15 cellular contexts compared by ENCODE assay signal in the genomic region with DNA sequence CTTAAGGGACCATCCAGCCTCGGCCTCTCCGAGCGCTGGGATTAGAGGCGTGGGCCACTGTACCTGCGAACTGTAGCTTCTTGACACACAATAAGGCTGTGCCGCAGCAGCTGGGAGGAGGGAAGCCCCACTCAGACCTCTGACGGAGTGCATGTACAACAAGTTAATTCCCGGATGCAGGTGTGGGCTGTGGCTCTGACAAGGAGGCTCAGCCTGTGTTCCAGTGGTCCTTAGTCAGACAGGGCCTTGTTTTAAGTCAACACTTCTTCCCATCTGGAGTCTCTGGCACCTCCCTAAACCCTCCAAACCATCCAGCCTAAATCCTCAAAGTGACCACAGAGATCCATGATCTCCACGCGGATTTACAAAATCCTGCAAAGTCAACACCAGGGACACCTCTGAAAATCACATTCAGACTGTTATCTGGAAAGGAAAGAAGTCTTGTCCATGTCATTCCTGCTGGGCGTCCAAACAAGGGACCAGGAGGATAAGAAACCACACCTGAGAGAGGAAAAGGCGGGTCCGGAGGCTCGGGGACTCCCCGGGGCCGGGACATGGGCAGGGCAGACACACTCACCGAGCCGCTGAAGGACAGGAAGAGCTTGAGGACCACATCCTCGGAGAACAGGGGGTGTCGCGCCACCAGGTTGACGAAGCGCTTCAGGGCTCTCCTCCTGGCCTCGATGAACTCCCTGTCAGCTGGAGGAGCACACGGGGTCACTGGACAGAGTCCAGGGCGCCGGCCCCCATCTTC. TPM values are rescaled to one million over a fixed set of nuclear protein-coding genes. Genes with fewer than 3 reads are reported as not detected.
A peak's percentile ranks its signal among the peaks of the same experiment; 100 is the strongest.
DNase-seq lines count a peak whose midpoint lies in the region; ATAC-seq and TF ChIP-seq lines count a peak whose summit lies in the region.
"Had no signal": no experiment of that assay in that cellular context is flagged by ENCODE, and none has a peak within 500 bp of the region (broad histone marks: within the 10 kb centered on the region; RNA-seq: fewer than 3 reads in every experiment).

No MANE protein-coding gene starts in this region.

- peaks cover 24% of the 10 kb centered on the region for H3K4me1 Mint-ChIP-seq in endodermal cell
- H3K4me1 Mint-ChIP-seq in activated CD4-positive, alpha-beta T cell treated with anti-CD3 and anti-CD28 coated beads, Interleukin-2, amount 10 ng/mL, durations not matched to agents 24 days and 14 days = no peaks in the 10 kb centered on the region
- H3K4me1 Mint-ChIP-seq: CD4-positive, CD25-positive, alpha-beta regulatory T cell had no signal

- H3K27me3 Mint-ChIP-seq in endodermal cell (ENCODE audit: insufficient read depth) = no peaks in the 10 kb centered on the region
- no peaks in the 10 kb centered on the region for H3K27me3 Mint-ChIP-seq in activated CD4-positive, alpha-beta T cell treated with anti-CD3 and anti-CD28 coated beads, Interleukin-2, amount 10 ng/mL, durations not matched to agents 24 days and 14 days
- H3K27me3 Mint-ChIP-seq: CD4-positive, CD25-positive, alpha-beta regulatory T cell had no signal

- peaks cover 28% of the 10 kb centered on the region for H3K36me3 Mint-ChIP-seq in endodermal cell (ENCODE audit: low read depth)
- H3K36me3 Mint-ChIP-seq in activated CD4-positive, alpha-beta T cell treated with anti-CD3 and anti-CD28 coated beads, Interleukin-2, amount 10 ng/mL, durations not matched to agents 24 days and 14 days (ENCODE audit: low read depth) = peaks cover 3% of the 10 kb centered on the region

- DNase-seq in NCI-H82 treated with DMSO at 0.1 percent for 48 hours (lab: John Stamatoyannopoulos, UW; ENCODE audit: unreplicated experiment) = peak; percentile 44
- peak; percentile 50 for DNase-seq in endodermal cell
- DNase-seq in sciatic nerve (ENCODE audit: low spot score) = no peak
- DNase-seq in ACHN = no peak
- DNase-seq in effector memory CD4-positive, alpha-beta T cell = no peak
- no peak for DNase-seq in activated CD4-positive, alpha-beta T cell treated with anti-CD3 and anti-CD28 coated beads, Interleukin-2, amount 10 ng/mL, durations not matched to agents 24 days and 14 days
- DNase-seq: Caco-2; CD4-positive, CD25-positive, alpha-beta regulatory T cell; KBM-7; NCI-H1417 treated with DMSO at 0.1 percent for 48 hours; NCI-H2029; NCI-H2171; NCI-H446 treated with DMSO at 0.1 percent for 48 hours; PC-3 had no signal

- H4K20me1 ChIP-seq in BLaER1 treated with 17β-estradiol and CSF1 and Interleukin-3, amounts not matched to agents 10 nM and 100 nM = peaks cover 0 to 70% (median 6%) of the 10 kb centered on the region in 11 experiments; a peak in 10 of 22 replicates

- H3K4me3 ChIP-seq in BLaER1 treated with 17β-estradiol and CSF1 and Interleukin-3, amounts not matched to agents 10 nM and 100 nM = no peak overlapping the region
- no peak overlapping the region for H3K4me3 ChIP-seq in endodermal cell (ENCODE audit: low read length)
- H3K4me3 ChIP-seq in effector memory CD4-positive, alpha-beta T cell (ENCODE audit: insufficient read depth, low read depth, low read length, poor library complexity, severe bottlenecking) = no peak overlapping the region

- no peaks in the 10 kb centered on the region for H3K27me3 ChIP-seq in BLaER1 treated with 17β-estradiol and CSF1 and Interleukin-3, amounts not matched to agents 10 nM and 100 nM
- no peaks in the 10 kb centered on the region for H3K27me3 ChIP-seq in endodermal cell (ENCODE audit: control insufficient read depth, insufficient read depth, low read length, poor library complexity, severe bottlenecking)
- H3K27me3 ChIP-seq in effector memory CD4-positive, alpha-beta T cell (replicated peaks; ENCODE audit: control insufficient read depth, insufficient read depth, low read length, poor library complexity, severe bottlenecking) = no peaks in the 10 kb centered on the region

- H3K4me3 Mint-ChIP-seq in endodermal cell = no peak overlapping the region
- no peak overlapping the region for H3K4me3 Mint-ChIP-seq in activated CD4-positive, alpha-beta T cell treated with anti-CD3 and anti-CD28 coated beads, Interleukin-2, amount 10 ng/mL, durations not matched to agents 24 days and 14 days
- H3K4me3 Mint-ChIP-seq: CD4-positive, CD25-positive, alpha-beta regulatory T cell had no signal

- TF ChIP-seq CTCF in endodermal cell (conservative IDR thresholded peaks at IDR 0.05) = peak; percentile 15

- H3K4me2 ChIP-seq in BLaER1 treated with 17β-estradiol and CSF1 and Interleukin-3, amounts not matched to agents 10 nM and 100 nM = peak overlapping the region in 9 of 11 experiments; percentile 15 to 68 (median 53); a peak in 17 of 22 replicates

- peak overlapping the region in 1 of 11 experiments; percentile 41; a peak in 1 of 22 replicates for H3K9ac ChIP-seq in BLaER1 treated with 17β-estradiol and CSF1 and Interleukin-3, amounts not matched to agents 10 nM and 100 nM
- H3K9ac ChIP-seq in endodermal cell (ENCODE audit: extremely low read depth, low read length, poor library complexity, severe bottlenecking) = no peak overlapping the region

- H3K27ac Mint-ChIP-seq in endodermal cell = peak overlapping the region; percentile 41
- H3K27ac Mint-ChIP-seq in activated CD4-positive, alpha-beta T cell treated with anti-CD3 and anti-CD28 coated beads, Interleukin-2, amount 10 ng/mL, durations not matched to agents 24 days and 14 days = no peak overlapping the region
- H3K27ac Mint-ChIP-seq: CD4-positive, CD25-positive, alpha-beta regulatory T cell had no signal

- peaks cover 9% of the 10 kb centered on the region for H3K9me3 Mint-ChIP-seq in endodermal cell
- no peaks in the 10 kb centered on the region for H3K9me3 Mint-ChIP-seq in activated CD4-positive, alpha-beta T cell treated with anti-CD3 and anti-CD28 coated beads, Interleukin-2, amount 10 ng/mL, durations not matched to agents 24 days and 14 days
- H3K9me3 Mint-ChIP-seq: CD4-positive, CD25-positive, alpha-beta regulatory T cell had no signal

- H3K36me3 ChIP-seq in BLaER1 treated with 17β-estradiol and CSF1 and Interleukin-3, amounts not matched to agents 10 nM and 100 nM = peaks cover 30 to 78% (median 62%) of the 10 kb centered on the region in 11 experiments
- peaks cover 17% of the 10 kb centered on the region for H3K36me3 ChIP-seq in endodermal cell (ENCODE audit: control insufficient read depth, insufficient read depth, low read length)
- no peaks in the 10 kb centered on the region for H3K36me3 ChIP-seq in effector memory CD4-positive, alpha-beta T cell (ENCODE audit: control insufficient read depth, insufficient read depth, low read length)

- no peaks in the 10 kb centered on the region for H3K9me3 ChIP-seq in BLaER1 treated with 17β-estradiol and CSF1 and Interleukin-3, amounts not matched to agents 10 nM and 100 nM (replicated peaks in 1 of 11)
- peaks cover 5% of the 10 kb centered on the region for H3K9me3 ChIP-seq in endodermal cell (ENCODE audit: control insufficient read depth, low read length)
- H3K9me3 ChIP-seq in effector memory CD4-positive, alpha-beta T cell (ENCODE audit: control insufficient read depth, low read length) = no peaks in the 10 kb centered on the region
- H3K9me3 ChIP-seq: Caco-2 had no signal

- intact Hi-C loops in sciatic nerve (cut with DNase I) = no loop called here
- intact Hi-C loops in activated CD4-positive, alpha-beta T cell treated with anti-CD3 and anti-CD28 coated beads, Interleukin-2, amount 10 ng/mL, durations not matched to agents 24 days and 14 days (cut with micrococcal nuclease) = no loop called here

- ATAC-seq in sciatic nerve = peak; percentile 20
- ATAC-seq: PC-3 had no signal

- WGBS in endodermal cell (ENCODE audit: insufficient coverage in 1 of 2, insufficient read length in 1 of 2), 2 experiments = 86 to 88% methylated on average over 26 to 27 of the region's 27 CpGs

- in situ Hi-C loops in ACHN (cut with HindIII; ENCODE audit: low pct_ligation_motif_present, low pct_unique_long_range_greater_than_20kb, low sequenced_read_pairs) = no loop called here

- H3K27ac ChIP-seq in BLaER1 treated with 17β-estradiol and CSF1 and Interleukin-3, amounts not matched to agents 10 nM and 100 nM = peak overlapping the region in 2 of 11 experiments; percentile 6 to 40; a peak in 2 of 22 replicates
- H3K27ac ChIP-seq in endodermal cell (ENCODE audit: low read depth, low read length) = no peak overlapping the region
- H3K27ac ChIP-seq in effector memory CD4-positive, alpha-beta T cell (ENCODE audit: insufficient read depth, low read length, poor library complexity, severe bottlenecking) = no peak overlapping the region

- peaks cover 0 to 28% (median 23%) of the 10 kb centered on the region in 10 experiments; a peak in 15 of 20 replicates for H3K4me1 ChIP-seq in BLaER1 treated with 17β-estradiol and CSF1 and Interleukin-3, amounts not matched to agents 10 nM and 100 nM
- H3K4me1 ChIP-seq in endodermal cell (ENCODE audit: control insufficient read depth, insufficient read depth, low read length) = peaks cover 21% of the 10 kb centered on the region
- no peaks in the 10 kb centered on the region for H3K4me1 ChIP-seq in effector memory CD4-positive, alpha-beta T cell (ENCODE audit: control insufficient read depth, insufficient read depth, low read length, poor library complexity, severe bottlenecking)

RNA-seq across cellular contexts. Expression of gene NUDT1, which starts 29.4 kb away (rescaled TPM):
- 10 to 100 TPM; 56.0 to 84.7 TPM for total RNA-seq in endodermal cell
- 64.0 TPM for polyA plus RNA-seq in endodermal cell (2013, experiment 1 of 2)
- 61.0 TPM for polyA plus RNA-seq in endodermal cell (2013, experiment 2 of 2)
- 11.5 TPM for total RNA-seq in sciatic nerve
- total RNA-seq in activated CD4-positive, alpha-beta T cell treated with anti-CD3 and anti-CD28 coated beads, Interleukin-2, amount 10 ng/mL, durations not matched to agents 24 days and 14 days = 69.9 and 81.6 TPM in 2 replicates

RNA-seq across cellular contexts. Expression of gene MRM2, which starts 29.4 kb away (rescaled TPM):
- total RNA-seq in endodermal cell = 10 to 100 TPM; 38.9 TPM
- 33.3 TPM for polyA plus RNA-seq in endodermal cell (2013, experiment 1 of 2)
- polyA plus RNA-seq in endodermal cell (2013, experiment 2 of 2) = 31.5 TPM
- total RNA-seq in sciatic nerve = 12.9 TPM
- total RNA-seq in activated CD4-positive, alpha-beta T cell treated with anti-CD3 and anti-CD28 coated beads, Interleukin-2, amount 10 ng/mL, durations not matched to agents 24 days and 14 days = 47.2 and 47.9 TPM in 2 replicates

RNA-seq across cellular contexts. Expression of gene MAD1L1, which starts 38.7 kb away (rescaled TPM):
- 10 to 100 TPM; 59.1 to 61.4 TPM for total RNA-seq in endodermal cell
- 33.1 TPM for polyA plus RNA-seq in endodermal cell (2013, experiment 1 of 2)
- 29.4 TPM for polyA plus RNA-seq in endodermal cell (2013, experiment 2 of 2)
- 42.1 TPM for total RNA-seq in sciatic nerve
- total RNA-seq in activated CD4-positive, alpha-beta T cell treated with anti-CD3 and anti-CD28 coated beads, Interleukin-2, amount 10 ng/mL, durations not matched to agents 24 days and 14 days = 48.3 and 54.0 TPM in 2 replicates

RNA-seq across cellular contexts. Expression of gene SNX8, which starts 42.8 kb away (rescaled TPM):
- total RNA-seq in endodermal cell (10 to 100 TPM; 53.0 to 53.2 TPM), sciatic nerve (25.9 TPM)
- polyA plus RNA-seq in endodermal cell (2013, experiment 1 of 2) = 21.3 TPM
- 25.2 TPM for polyA plus RNA-seq in endodermal cell (2013, experiment 2 of 2)
- total RNA-seq in activated CD4-positive, alpha-beta T cell treated with anti-CD3 and anti-CD28 coated beads, Interleukin-2, amount 10 ng/mL, durations not matched to agents 24 days and 14 days = 42.2 and 42.4 TPM in 2 replicates

Comparison
In these comparisons a context has a peak if more than half of its experiments do, and no peak if none do; other contexts are left out.
1. DNase-seq: peak in NCI-H82 treated with DMSO at 0.1 percent for 48 hours (single experiment) and endodermal cell (single experiment); none in sciatic nerve (single experiment), ACHN (single experiment), effector memory CD4-positive, alpha-beta T cell (0 of 3) and activated CD4-positive, alpha-beta T cell treated with anti-CD3 and anti-CD28 coated beads, Interleukin-2, amount 10 ng/mL, durations not matched to agents 24 days and 14 days (single experiment).